Comparison of ENCODE assay signal across 8 cellular contexts in genomic region chr11:66891849-66892660, GRCh38. TPM values are rescaled to one million over a fixed set of nuclear protein-coding genes. Genes with fewer than 3 reads are reported as not detected.
DNase-seq lines count a peak whose midpoint lies in the region; ATAC-seq and TF ChIP-seq lines count a peak whose summit lies in the region.

No MANE protein-coding gene starts in this region.

- peak; percentile 73 for DNase-seq in natural killer cell treated with Interleukin-12 subunit alpha and Interleukin-12 subunit beta and Interleukin-15 and Interleukin-18, amount 100 ng/mL, for 72 hours (ENCODE audit: low spot score)
- no peak for DNase-seq in natural killer cell
- peak; percentile 82 for DNase-seq in OCI-M1 (lab: John Stamatoyannopoulos, UW)
- peak; percentile 87 for DNase-seq in amniotic stem cell (lab: John Stamatoyannopoulos, UW)
- DNase-seq in mesendoderm: peak; percentile 96
- DNase-seq in aorta: peak in 1 of 2 donors; percentile 68
- no peak for DNase-seq in NCI-H2081 treated with DMSO at 0.1 percent for 48 hours (lab: John Stamatoyannopoulos, UW)

- no peak overlapping the region for H2AK5ac ChIP-seq in mesendoderm (ENCODE audit: low read length)

- no peaks in the 10 kb centered on the region for H3K36me3 ChIP-seq in mesendoderm (ENCODE audit: control insufficient read depth, insufficient read depth, low read length)
- H3K36me3 ChIP-seq in aorta (ENCODE audit: control insufficient read depth in 1 of 2, insufficient read depth in 2 of 2, low read length in 1 of 2): no peaks in the 10 kb centered on the region

- H3K4me2 ChIP-seq in mesendoderm (ENCODE audit: low read length): no peak overlapping the region

- no peak overlapping the region for H3K23ac ChIP-seq in mesendoderm (ENCODE audit: low read length)

- no peak overlapping the region for H3K18ac ChIP-seq in mesendoderm (ENCODE audit: low read length)

- H3K4me3 ChIP-seq in mesendoderm (ENCODE audit: low read length) (no peak overlapping the region), aorta (ENCODE audit: low read length in 2 of 2) (no peak overlapping the region)

- no peaks in the 10 kb centered on the region for H3K36me3 Mint-ChIP-seq in natural killer cell treated with Interleukin-12 subunit alpha and Interleukin-12 subunit beta and Interleukin-15 and Interleukin-18, amount 100 ng/mL, for 72 hours
- H3K36me3 Mint-ChIP-seq in natural killer cell: no peaks in the 10 kb centered on the region

- H2BK15ac ChIP-seq in mesendoderm (replicated peaks; ENCODE audit: low read depth): no peak overlapping the region

- H3K79me1 ChIP-seq in mesendoderm (ENCODE audit: low read length): no peaks in the 10 kb centered on the region

- H3K9me3 ChIP-seq in aorta (ENCODE audit: control insufficient read depth, low read length): no peaks in the 10 kb centered on the region

- H4K5ac ChIP-seq in mesendoderm (ENCODE audit: low read length): no peak overlapping the region

- no peaks in the 10 kb centered on the region for H3K79me2 ChIP-seq in mesendoderm (ENCODE audit: control insufficient read depth, insufficient read depth, low read length)

- no peak for TF ChIP-seq CTCF in natural killer cell (IDR thresholded peaks at IDR 0.05)

- H3K27me3 Mint-ChIP-seq in natural killer cell treated with Interleukin-12 subunit alpha and Interleukin-12 subunit beta and Interleukin-15 and Interleukin-18, amount 100 ng/mL, for 72 hours: peaks cover 12 to 22% of the 10 kb centered on the region in 2 donors
- H3K27me3 Mint-ChIP-seq in natural killer cell (ENCODE audit: low read depth in 2 of 2): peaks cover 0 to 11% of the 10 kb centered on the region in 2 donors

- H3K4ac ChIP-seq in mesendoderm (ENCODE audit: low read depth, low read length): no peak overlapping the region

- H3K56ac ChIP-seq in mesendoderm (ENCODE audit: low read length): no peak overlapping the region

- H3K27me3 ChIP-seq in mesendoderm (ENCODE audit: insufficient read depth, low read length, poor library complexity) (no peaks in the 10 kb centered on the region), aorta (ENCODE audit: control insufficient read depth in 1 of 2, insufficient read depth in 2 of 2, low read length in 1 of 2) (no peaks in the 10 kb centered on the region)

- intact Hi-C loops in natural killer cell (cut with micrococcal nuclease): no loop called here
- intact Hi-C loops in aorta (cut with DNase I): no loop called here

- peak overlapping the region in 1 of 2 donors; percentile 12 for H3K27ac Mint-ChIP-seq in natural killer cell treated with Interleukin-12 subunit alpha and Interleukin-12 subunit beta and Interleukin-15 and Interleukin-18, amount 100 ng/mL, for 72 hours
- no peak overlapping the region for H3K27ac Mint-ChIP-seq in natural killer cell

- peak overlapping the region; percentile 0 for H3K4me3 Mint-ChIP-seq in natural killer cell treated with Interleukin-12 subunit alpha and Interleukin-12 subunit beta and Interleukin-15 and Interleukin-18, amount 100 ng/mL, for 72 hours
- H3K4me3 Mint-ChIP-seq in natural killer cell: no peak overlapping the region

- no peak overlapping the region for H3K9ac ChIP-seq in mesendoderm (ENCODE audit: low read length)

- no CpG with 5 or more reads among the region's 14 CpGs for WGBS in mesendoderm (ENCODE audit: extremely low coverage, insufficient coverage, low lambda C conversion rate)
- WGBS in aorta, 2 donors: 65 to 78% methylated on average over 14 of the region's 14 CpGs

- no peak overlapping the region for H2BK5ac ChIP-seq in mesendoderm (ENCODE audit: low read length)

- peaks cover 7 to 9% of the 10 kb centered on the region in 2 donors for H3K4me1 Mint-ChIP-seq in natural killer cell treated with Interleukin-12 subunit alpha and Interleukin-12 subunit beta and Interleukin-15 and Interleukin-18, amount 100 ng/mL, for 72 hours (ENCODE audit: low read depth in 2 of 2)
- no peaks in the 10 kb centered on the region for H3K4me1 Mint-ChIP-seq in natural killer cell

- no peak overlapping the region for H4K8ac ChIP-seq in mesendoderm (ENCODE audit: low read depth, low read length)

- H3K27ac ChIP-seq in mesendoderm (ENCODE audit: low read depth, low read length) (no peak overlapping the region), aorta (ENCODE audit: low read depth in 1 of 2, low read length in 2 of 2) (no peak overlapping the region)

- peak; percentile 94 to 99 for ATAC-seq in natural killer cell treated with Interleukin-12 subunit alpha and Interleukin-12 subunit beta and Interleukin-15 and Interleukin-18, amount 100 ng/mL, for 72 hours
- ATAC-seq in natural killer cell: no peak
- peak; percentile 87 for ATAC-seq in HG02973 (IDR thresholded peaks at IDR 0.05; ENCODE audit: unreplicated experiment)
- ATAC-seq in aorta (ENCODE audit: low FRiP score): peak; percentile 56

- H3K9me3 Mint-ChIP-seq in natural killer cell treated with Interleukin-12 subunit alpha and Interleukin-12 subunit beta and Interleukin-15 and Interleukin-18, amount 100 ng/mL, for 72 hours: no peaks in the 10 kb centered on the region
- H3K9me3 Mint-ChIP-seq in natural killer cell: no peaks in the 10 kb centered on the region

- H3K4me1 ChIP-seq in mesendoderm (ENCODE audit: control insufficient read depth, low read depth, low read length) (no peaks in the 10 kb centered on the region), aorta (ENCODE audit: control insufficient read depth in 1 of 2, insufficient read depth in 2 of 2, low read length in 2 of 2) (no peaks in the 10 kb centered on the region)

- no peak overlapping the region for H2BK120ac ChIP-seq in mesendoderm (ENCODE audit: low read depth, low read length)

RNA-seq across cellular contexts. Expression of gene LRFN4, which starts 35.2 kb away (rescaled TPM):
- total RNA-seq in natural killer cell treated with Interleukin-12 subunit alpha and Interleukin-12 subunit beta and Interleukin-15 and Interleukin-18, amount 100 ng/mL, for 72 hours: 1 to 10 TPM; 1.4 to 7.9 TPM
- 1 to 10 TPM; 1.2 to 3.4 (median 2.0) TPM for total RNA-seq in natural killer cell
- polyA plus RNA-seq in mesendoderm (2013, experiment 1 of 2): 27.4 TPM
- polyA plus RNA-seq in mesendoderm (2013, experiment 2 of 2): 27.5 TPM
- total RNA-seq in aorta: 10 to 100 TPM in 1 of 2 donors, 1 to 10 TPM in 1; 7.3 to 12.4 TPM
- 10 to 100 TPM in 1 of 2 donors, 1 to 10 TPM in 1; 4.4 to 13.8 TPM for polyA plus RNA-seq in aorta

RNA-seq across cellular contexts. Expression of gene RCE1, which starts 48.8 kb away (rescaled TPM):
- total RNA-seq in natural killer cell treated with Interleukin-12 subunit alpha and Interleukin-12 subunit beta and Interleukin-15 and Interleukin-18, amount 100 ng/mL, for 72 hours: 10 to 100 TPM; 26.8 to 37.9 TPM
- total RNA-seq in natural killer cell (10 to 100 TPM; 41.3 to 47.0 (median 41.7) TPM), aorta (10 to 100 TPM; 11.7 to 14.6 TPM)
- polyA plus RNA-seq in mesendoderm (2013, experiment 1 of 2): 30.1 TPM
- polyA plus RNA-seq in mesendoderm (2013, experiment 2 of 2): 29.0 TPM
- 10 to 100 TPM; 14.5 to 23.5 TPM for polyA plus RNA-seq in aorta

Comparison
In these comparisons a context has a peak if more than half of its experiments do, and no peak if none do; other contexts are left out.
1. ATAC-seq: peak in natural killer cell treated with Interleukin-12 subunit alpha and Interleukin-12 subunit beta and Interleukin-15 and Interleukin-18, amount 100 ng/mL, for 72 hours (2 of 2), HG02973 (single experiment) and aorta (single experiment); none in natural killer cell (0 of 3).
2. DNase-seq: peak in natural killer cell treated with Interleukin-12 subunit alpha and Interleukin-12 subunit beta and Interleukin-15 and Interleukin-18, amount 100 ng/mL, for 72 hours (single experiment), OCI-M1 (single experiment), amniotic stem cell (single experiment) and mesendoderm (single experiment); none in natural killer cell (single experiment) and NCI-H2081 treated with DMSO at 0.1 percent for 48 hours (single experiment).